Comparison of ENCODE assay signal across 1 cellular context in genomic region chr13:109787135-109787954, GRCh38.
TF ChIP-seq lines count a peak whose summit lies in the region.

No MANE protein-coding gene starts in this region.

TF ChIP-seq in HEK293, 187 proteins besides CTCF, POLR2A, EP300 and RAD21 (continued from another document and continues in another):
- TF ChIP-seq PRDM1 (tag by site-specific recombination; IDR thresholded peaks at IDR 0.05) (peak; percentile 85), GLIS2 (tag by site-specific recombination; IDR thresholded peaks at IDR 0.05) (peak; percentile 89), PATZ1 (tag by site-specific recombination; IDR thresholded peaks at IDR 0.05) (peak; percentile 79), ZNF341 (tag by site-specific recombination; IDR thresholded peaks at IDR 0.05; ENCODE audit: low read depth) (peak; percentile 31), ZNF530 (tag by site-specific recombination; IDR thresholded peaks at IDR 0.05; ENCODE audit: low read depth) (no peak), HIC1 (tag by site-specific recombination; IDR thresholded peaks at IDR 0.05) (peak; percentile 50; the same call in 1 of the 2 replicates), FEZF1 (tag by site-specific recombination; IDR thresholded peaks at IDR 0.05) (no peak), ZNF354C (tag by site-specific recombination; IDR thresholded peaks at IDR 0.05; ENCODE audit: borderline replicate concordance, low read depth) (no peak), ZNF184 (tag by site-specific recombination; IDR thresholded peaks at IDR 0.05) (no peak), ZNF658 (tag by site-specific recombination; IDR thresholded peaks at IDR 0.05) (no peak), ZNF2 (tag by site-specific recombination; IDR thresholded peaks at IDR 0.05) (no peak), SP2 (tag by site-specific recombination; IDR thresholded peaks at IDR 0.05) (peak; percentile 65), KLF7 (tag by site-specific recombination; IDR thresholded peaks at IDR 0.05; ENCODE audit: borderline replicate concordance) (no peak), TCF7L2 (IDR thresholded peaks at IDR 0.05; ENCODE audit: borderline replicate concordance, low read depth, low read length) (no peak), OSR2 (tag by site-specific recombination; IDR thresholded peaks at IDR 0.05) (no peak), ZNF677 (tag by site-specific recombination; IDR thresholded peaks at IDR 0.05) (no peak), ZNF394 (tag by site-specific recombination; IDR thresholded peaks at IDR 0.05; ENCODE audit: borderline replicate concordance) (no peak), ZBTB21 (tag by site-specific recombination; IDR thresholded peaks at IDR 0.05) (no peak), ZNF140 (tag by site-specific recombination; IDR thresholded peaks at IDR 0.05) (no peak), ZNF175 (tag by site-specific recombination; IDR thresholded peaks at IDR 0.05) (no peak), ZSCAN16 (tag by site-specific recombination; IDR thresholded peaks at IDR 0.05) (no peak), ZNF274 (IDR thresholded peaks at IDR 0.05; ENCODE audit: low read length) (no peak), ZNF274 (tag by site-specific recombination; IDR thresholded peaks at IDR 0.05; ENCODE audit: borderline replicate concordance) (no peak), ZNF24 (tag by site-specific recombination; IDR thresholded peaks at IDR 0.05) (no peak), PRDM10 (tag by site-specific recombination; IDR thresholded peaks at IDR 0.05) (no peak), ZNF513 (tag by site-specific recombination; IDR thresholded peaks at IDR 0.05) (no peak), ZBTB10 (tag by site-specific recombination; IDR thresholded peaks at IDR 0.05) (peak; percentile 46; the same call in 1 of the 2 replicates), ZNF777 (tag by site-specific recombination; IDR thresholded peaks at IDR 0.05; ENCODE audit: borderline replicate concordance) (no peak), ZFP3 (tag by site-specific recombination; IDR thresholded peaks at IDR 0.05; ENCODE audit: low read depth) (no peak), ZNF626 (tag by site-specific recombination; IDR thresholded peaks at IDR 0.05) (no peak), ZNF266 (tag by site-specific recombination; IDR thresholded peaks at IDR 0.05; ENCODE audit: low read depth) (no peak), ZSCAN5A (tag by site-specific recombination; IDR thresholded peaks at IDR 0.05) (no peak), HOXA7 (CRISPR knock-in tag; IDR thresholded peaks at IDR 0.05; ENCODE audit: borderline replicate concordance) (no peak), ZNF514 (tag by site-specific recombination; IDR thresholded peaks at IDR 0.05) (no peak), ZFHX2 (tag by site-specific recombination; conservative IDR thresholded peaks at IDR 0.05) (peak; percentile 90), ZEB2 (tag by site-specific recombination; IDR thresholded peaks at IDR 0.05) (peak; percentile 55; the same call in 1 of the 2 replicates), ZNF426 (tag by site-specific recombination; IDR thresholded peaks at IDR 0.05) (no peak), ZNF146 (tag by site-specific recombination; IDR thresholded peaks at IDR 0.05) (no peak), ZNF311 (tag by site-specific recombination; IDR thresholded peaks at IDR 0.05; ENCODE audit: borderline replicate concordance) (no peak), ZBTB48 (tag by site-specific recombination; IDR thresholded peaks at IDR 0.05) (no peak), WT1 (tag by site-specific recombination; IDR thresholded peaks at IDR 0.05) (no peak), ZNF398 (tag by site-specific recombination; IDR thresholded peaks at IDR 0.05) (peak; percentile 93), ZNF660 (tag by site-specific recombination; IDR thresholded peaks at IDR 0.05) (no peak), ZNF843 (tag by site-specific recombination; IDR thresholded peaks at IDR 0.05) (no peak), ZNF600 (tag by site-specific recombination; IDR thresholded peaks at IDR 0.05) (no peak), PBX3 (CRISPR knock-in tag; IDR thresholded peaks at IDR 0.05) (no peak), ZNF133 (tag by site-specific recombination; IDR thresholded peaks at IDR 0.05) (no peak), MYNN (tag by site-specific recombination; IDR thresholded peaks at IDR 0.05; ENCODE audit: borderline replicate concordance) (no peak), SCRT2 (tag by site-specific recombination; IDR thresholded peaks at IDR 0.05) (peak; percentile 16; the same call in 1 of the 2 replicates), ZNF76 (tag by site-specific recombination; IDR thresholded peaks at IDR 0.05; ENCODE audit: borderline replicate concordance, low read depth) (no peak), ZBTB8A (tag by site-specific recombination; IDR thresholded peaks at IDR 0.05) (peak; percentile 98), ZNF621 (tag by site-specific recombination; IDR thresholded peaks at IDR 0.05) (no peak), ZNF521 (tag by site-specific recombination; IDR thresholded peaks at IDR 0.05) (no peak), ZBTB17 (tag by site-specific recombination; IDR thresholded peaks at IDR 0.05) (peak; percentile 46; the same call in 1 of the 2 replicates)
